ENCODE assay signal across 8 cellular contexts in the genomic region with DNA sequence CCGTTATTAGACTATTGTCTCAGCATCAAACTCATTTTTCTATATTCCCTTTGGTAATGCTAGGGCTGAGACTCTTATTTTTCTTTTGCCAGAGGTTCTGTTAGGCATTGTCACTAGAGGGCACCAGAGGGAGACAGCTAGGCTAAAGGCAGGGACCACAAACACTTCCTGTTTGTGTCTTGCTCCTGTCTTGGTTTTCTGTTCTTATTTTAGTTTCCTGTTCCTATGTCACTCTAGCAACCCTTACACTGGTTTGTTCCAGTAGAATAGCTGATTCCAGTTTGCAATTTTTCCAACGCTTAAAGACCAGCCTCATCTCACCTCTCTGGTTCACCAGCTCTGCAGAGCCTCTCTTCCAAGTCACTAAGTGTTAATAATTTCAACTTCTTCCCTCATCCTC.
DNase-seq lines count a peak whose midpoint lies in the region; ATAC-seq and TF ChIP-seq lines count a peak whose summit lies in the region.

No MANE protein-coding gene starts in this region.

- intact Hi-C loops in Panc1 (cut with micrococcal nuclease; ENCODE audit: unreplicated experiment) (loop anchor here (10.0 kb wide), 1 partner anchor 283 kb away; no protein-coding TSS in a partner anchor), Right ventricle myocardium superior (cut with DNase I) (loop anchor here (5.0 to 10.0 kb wide), 2 partner anchors 291 to 383 kb away; no protein-coding TSS in a partner anchor)

- peak; percentile 64 for TF ChIP-seq CTCF in Panc1 (IDR thresholded peaks at IDR 0.05)
- peak; percentile 96 for TF ChIP-seq CTCF in retinal pigment epithelial cell (conservative IDR thresholded peaks at IDR 0.05; ENCODE audit: low read depth, low read length)

- H3K4me1 ChIP-seq in Panc1 (ENCODE audit: control insufficient read depth, insufficient read depth, low read length), result no peaks in the 10 kb centered on the region

- peak; percentile 6 for DNase-seq in NCI-H510A treated with DMSO at 0.1 percent for 48 hours (lab: John Stamatoyannopoulos, UW)
- no peak for DNase-seq in NCI-H510A (lab: John Stamatoyannopoulos, UW)
- peak; percentile 69 for DNase-seq in H4 (ENCODE audit: low spot score)
- DNase-seq in KG1 (lab: John Stamatoyannopoulos, UW), result peak; percentile 84
- DNase-seq in Panc1 (ENCODE audit: low read depth, low spot score), result peak; percentile 36
- peak; percentile 33 for DNase-seq in activated naive CD4-positive, alpha-beta T cell treated with anti-CD3 and anti-CD28 coated beads, Interleukin-2, amount 50 U/mL, for 16 hours
- no peak for DNase-seq in Right ventricle myocardium superior
- no peak for DNase-seq in retinal pigment epithelial cell (ENCODE audit: low read depth)

- H3K4me3 ChIP-seq in Panc1 (ENCODE audit: low read depth in 2 of 2, low read length in 2 of 2) (no peak overlapping the region), retinal pigment epithelial cell (ENCODE audit: low read length) (no peak overlapping the region)

- CTCF ChIA-PET in Panc1 (lab: Charles Lee), result interaction anchor here (1.2 kb wide), 1 partner anchor 286 kb away, joined by 3 read pairs; no protein-coding TSS in a partner anchor

- no TSS peak for BruUV-seq in Panc1 (replicated peaks; lab: Mats Ljungman, UMichigan)

- in situ Hi-C loops in Panc1 (cut with HindIII; ENCODE audit: low pct_unique_long_range_greater_than_20kb, low sequenced_read_pairs), result no loop called here

- ATAC-seq in Panc1 (no peak), Right ventricle myocardium superior (ENCODE audit: poor library complexity) (peak; percentile 85)

- POLR2A ChIA-PET in Panc1 (lab: Charles Lee), result no interaction called here

- H3K27ac ChIP-seq in Panc1 (ENCODE audit: low read length), result no peak overlapping the region

- no peaks in the 10 kb centered on the region for H3K36me3 ChIP-seq in Panc1 (ENCODE audit: control insufficient read depth, insufficient read depth, low read length)

- no peaks in the 10 kb centered on the region for H3K9me3 ChIP-seq in Panc1 (ENCODE audit: control insufficient read depth, insufficient read depth, low read depth, low read length)

- no peaks in the 10 kb centered on the region for H3K27me3 ChIP-seq in Panc1 (ENCODE audit: control insufficient read depth, insufficient read depth, low read length)

Comparison
In these comparisons a context has a peak if more than half of its experiments do, and no peak if none do; other contexts are left out.
1. DNase-seq: peak in NCI-H510A treated with DMSO at 0.1 percent for 48 hours (single experiment), H4 (single experiment), KG1 (single experiment), Panc1 (single experiment) and activated naive CD4-positive, alpha-beta T cell treated with anti-CD3 and anti-CD28 coated beads, Interleukin-2, amount 50 U/mL, for 16 hours (single experiment); none in NCI-H510A (single experiment), Right ventricle myocardium superior (single experiment) and retinal pigment epithelial cell (single experiment).